ENCODE assay signal across 8 cellular contexts in the genomic region with DNA sequence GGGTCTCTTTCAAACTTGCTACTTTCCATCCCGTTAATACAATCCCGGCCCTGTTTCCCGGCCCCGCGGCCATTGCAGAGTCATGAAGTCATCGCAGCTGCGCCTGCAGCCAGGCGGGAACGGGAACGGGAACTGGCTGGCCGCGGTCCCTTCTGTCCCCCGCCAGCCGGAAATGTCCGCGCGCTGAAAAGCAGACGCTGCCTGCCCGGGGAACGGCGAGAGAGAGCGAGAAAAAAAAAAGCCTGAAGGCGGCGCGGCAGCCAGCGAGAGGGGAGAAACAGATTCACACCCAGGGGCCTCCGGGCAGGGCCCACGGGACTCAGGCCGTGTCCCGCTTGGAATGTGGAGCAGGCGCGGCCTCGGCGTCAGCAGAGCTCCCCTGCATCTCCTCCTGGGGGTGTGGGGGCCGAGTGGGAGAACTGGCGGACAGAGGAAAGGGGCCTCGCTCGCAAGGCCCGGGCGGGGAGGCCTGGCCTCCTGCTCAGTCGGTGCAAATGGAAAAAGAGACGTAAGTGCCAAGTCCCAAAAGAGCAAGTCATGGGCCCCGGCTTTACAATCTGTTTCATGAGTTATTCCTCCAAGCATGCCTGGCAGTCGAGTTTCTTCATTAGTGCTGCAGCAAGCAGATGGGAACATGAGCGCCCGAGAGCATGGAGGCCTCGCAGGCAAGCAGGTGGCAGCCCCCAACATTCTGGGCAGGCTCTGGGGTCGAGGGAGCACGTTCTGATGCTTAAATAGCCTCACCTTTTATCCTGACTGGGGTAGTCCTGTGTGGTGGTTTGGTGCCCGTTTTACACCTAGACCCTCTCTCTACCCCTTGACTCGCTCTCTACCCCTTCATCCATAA.
DNase-seq lines count a peak whose midpoint lies in the region; ATAC-seq and TF ChIP-seq lines count a peak whose summit lies in the region.

No MANE protein-coding gene starts in this region.

- H3K9me3 ChIP-seq in neural progenitor cell (ENCODE audit: low read depth): no peaks in the 10 kb centered on the region

- peak overlapping the region; percentile 60 for H3K4me3 Mint-ChIP-seq in activated T-cell treated with anti-CD3 and anti-CD28 coated beads, Interleukin-2, amount 50 U/mL, for 24 hours
- peak overlapping the region; percentile 61 for H3K4me3 Mint-ChIP-seq in activated naive CD8-positive, alpha-beta T cell treated with anti-CD3 and anti-CD28 coated beads, Interleukin-2, amount 50 U/mL, for 24 hours
- H3K4me3 Mint-ChIP-seq in neural progenitor cell: peak overlapping the region; percentile 71

- peak overlapping the region; percentile 4 for H3K4me3 ChIP-seq in neural progenitor cell

- no peaks in the 10 kb centered on the region for H3K79me2 ChIP-seq in neural progenitor cell (ENCODE audit: low read depth)

- no peaks in the 10 kb centered on the region for H3K36me3 ChIP-seq in neural progenitor cell

- H3K4me2 ChIP-seq in neural progenitor cell: peak overlapping the region; percentile 36

- H3F3A ChIP-seq in neural progenitor cell (ENCODE audit: low read depth): no peaks in the 10 kb centered on the region

- TF ChIP-seq CTCF in neural progenitor cell (IDR thresholded peaks at IDR 0.05): no peak

- no peak overlapping the region for H3K27ac ChIP-seq in neural progenitor cell

- no peak for ATAC-seq in activated naive CD8-positive, alpha-beta T cell treated with anti-CD3 and anti-CD28 coated beads, Interleukin-2, amount 50 U/mL, for 24 hours
- ATAC-seq in GM19324 (IDR thresholded peaks at IDR 0.05; ENCODE audit: low FRiP score, unreplicated experiment) (no peak), GM18511 (IDR thresholded peaks at IDR 0.05; ENCODE audit: unreplicated experiment) (no peak)

- H3K4me1 ChIP-seq in neural progenitor cell: no peaks in the 10 kb centered on the region

- intact Hi-C loops in head of caudate nucleus (cut with DNase I): loop anchor here (5.0 kb wide), 1 partner anchor 201 kb away; the partner anchor contains the start of gene GAS1

- no peak overlapping the region for H3K9ac ChIP-seq in neural progenitor cell

- DNase-seq in activated T-cell treated with anti-CD3 and anti-CD28 coated beads, Interleukin-2, amount 50 U/mL, for 24 hours: no peak
- DNase-seq in activated T-cell treated with anti-CD3 and anti-CD28 coated beads, Interleukin-2, amount 50 U/mL, for 48 hours: no peak
- DNase-seq in activated naive CD8-positive, alpha-beta T cell treated with anti-CD3 and anti-CD28 coated beads, Interleukin-2, amount 50 U/mL, for 24 hours: no peak
- DNase-seq in head of caudate nucleus (peak; percentile 73 to 95 (median 88)), neural progenitor cell (ENCODE audit: low spot score) (peak; percentile 73), NAMALWA (ENCODE audit: low spot score) (no peak)

- H3K4me1 Mint-ChIP-seq in activated T-cell treated with anti-CD3 and anti-CD28 coated beads, Interleukin-2, amount 50 U/mL, for 24 hours (ENCODE audit: low read depth): peaks cover 5% of the 10 kb centered on the region
- peaks cover 1% of the 10 kb centered on the region for H3K4me1 Mint-ChIP-seq in activated naive CD8-positive, alpha-beta T cell treated with anti-CD3 and anti-CD28 coated beads, Interleukin-2, amount 50 U/mL, for 24 hours
- peaks cover 5% of the 10 kb centered on the region for H3K4me1 Mint-ChIP-seq in neural progenitor cell

- H3K9me3 Mint-ChIP-seq in activated T-cell treated with anti-CD3 and anti-CD28 coated beads, Interleukin-2, amount 50 U/mL, for 24 hours: peaks cover 4% of the 10 kb centered on the region
- H3K9me3 Mint-ChIP-seq in activated naive CD8-positive, alpha-beta T cell treated with anti-CD3 and anti-CD28 coated beads, Interleukin-2, amount 50 U/mL, for 24 hours: no peaks in the 10 kb centered on the region
- no peaks in the 10 kb centered on the region for H3K9me3 Mint-ChIP-seq in neural progenitor cell

- no peaks in the 10 kb centered on the region for H4K20me1 ChIP-seq in neural progenitor cell (ENCODE audit: low read depth)

- no peaks in the 10 kb centered on the region for H3K36me3 Mint-ChIP-seq in activated T-cell treated with anti-CD3 and anti-CD28 coated beads, Interleukin-2, amount 50 U/mL, for 24 hours (ENCODE audit: low read depth)
- no peaks in the 10 kb centered on the region for H3K36me3 Mint-ChIP-seq in activated naive CD8-positive, alpha-beta T cell treated with anti-CD3 and anti-CD28 coated beads, Interleukin-2, amount 50 U/mL, for 24 hours (ENCODE audit: low read depth)
- H3K36me3 Mint-ChIP-seq in neural progenitor cell: peaks cover 1% of the 10 kb centered on the region

- H3K27me3 Mint-ChIP-seq in activated T-cell treated with anti-CD3 and anti-CD28 coated beads, Interleukin-2, amount 50 U/mL, for 24 hours: peaks cover 70% of the 10 kb centered on the region
- H3K27me3 Mint-ChIP-seq in activated naive CD8-positive, alpha-beta T cell treated with anti-CD3 and anti-CD28 coated beads, Interleukin-2, amount 50 U/mL, for 24 hours: peaks cover 47% of the 10 kb centered on the region
- no peaks in the 10 kb centered on the region for H3K27me3 Mint-ChIP-seq in neural progenitor cell (ENCODE audit: insufficient read depth, low read depth)

- no peak overlapping the region for H3K27ac Mint-ChIP-seq in activated T-cell treated with anti-CD3 and anti-CD28 coated beads, Interleukin-2, amount 50 U/mL, for 24 hours
- H3K27ac Mint-ChIP-seq in activated naive CD8-positive, alpha-beta T cell treated with anti-CD3 and anti-CD28 coated beads, Interleukin-2, amount 50 U/mL, for 24 hours: no peak overlapping the region
- H3K27ac Mint-ChIP-seq in neural progenitor cell: peak overlapping the region; percentile 97

- peak overlapping the region; percentile 77 for H2AFZ ChIP-seq in neural progenitor cell (replicated peaks)

- peaks cover 53% of the 10 kb centered on the region for H3K27me3 ChIP-seq in neural progenitor cell

Comparison
In these comparisons a context has a peak if more than half of its experiments do, and no peak if none do; other contexts are left out.
1. DNase-seq: peak in head of caudate nucleus (42 of 42) and neural progenitor cell (single experiment); none in activated T-cell treated with anti-CD3 and anti-CD28 coated beads, Interleukin-2, amount 50 U/mL, for 24 hours (single experiment), activated T-cell treated with anti-CD3 and anti-CD28 coated beads, Interleukin-2, amount 50 U/mL, for 48 hours (0 of 2), activated naive CD8-positive, alpha-beta T cell treated with anti-CD3 and anti-CD28 coated beads, Interleukin-2, amount 50 U/mL, for 24 hours (single experiment) and NAMALWA (single experiment).
2. Peak in every context shown above with its lines, with median percentiles within 50 percentile points of each other: H3K4me3 Mint-ChIP-seq.